In genomic region chr2:229930656-229931055, GRCh38 we compare ENCODE assay signal across 1 cellular context.
TF ChIP-seq lines count a peak whose summit lies in the region.

No MANE protein-coding gene starts in this region.

TF ChIP-seq in GM23338, 12 proteins besides CTCF, POLR2A, EP300 and RAD21 (continued from another document):
- TF ChIP-seq, protein P1, sequence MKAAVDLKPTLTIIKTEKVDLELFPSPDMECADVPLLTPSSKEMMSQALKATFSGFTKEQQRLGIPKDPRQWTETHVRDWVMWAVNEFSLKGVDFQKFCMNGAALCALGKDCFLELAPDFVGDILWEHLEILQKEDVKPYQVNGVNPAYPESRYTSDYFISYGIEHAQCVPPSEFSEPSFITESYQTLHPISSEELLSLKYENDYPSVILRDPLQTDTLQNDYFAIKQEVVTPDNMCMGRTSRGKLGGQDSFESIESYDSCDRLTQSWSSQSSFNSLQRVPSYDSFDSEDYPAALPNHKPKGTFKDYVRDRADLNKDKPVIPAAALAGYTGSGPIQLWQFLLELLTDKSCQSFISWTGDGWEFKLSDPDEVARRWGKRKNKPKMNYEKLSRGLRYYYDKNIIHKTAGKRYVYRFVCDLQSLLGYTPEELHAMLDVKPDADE (IDR thresholded peaks at IDR 0.05), result no peak
- TF ChIP-seq CREB1 (CRISPR knock-in tag; IDR thresholded peaks at IDR 0.05; ENCODE audit: low read depth), result no peak
- no peak for TF ChIP-seq STAT1 (IDR thresholded peaks at IDR 0.05; ENCODE audit: unreplicated experiment)
- no peak for TF ChIP-seq EZH2phosphoT487 (IDR thresholded peaks at IDR 0.05; ENCODE audit: unreplicated experiment)
- no peak for TF ChIP-seq NANOG (IDR thresholded peaks at IDR 0.05; ENCODE audit: borderline replicate concordance)
- TF ChIP-seq EZH2 (IDR thresholded peaks at IDR 0.05; ENCODE audit: low read depth, unreplicated experiment), result no peak
- no peak for TF ChIP-seq POLR2AphosphoS5 (IDR thresholded peaks at IDR 0.05; ENCODE audit: low read depth)
- TF ChIP-seq ZNF462 (CRISPR knock-in tag; IDR thresholded peaks at IDR 0.05), result no peak
- TF ChIP-seq ZNF331 (CRISPR knock-in tag; IDR thresholded peaks at IDR 0.05; ENCODE audit: low read depth), result no peak
- TF ChIP-seq JUNB (IDR thresholded peaks at IDR 0.05; ENCODE audit: unreplicated experiment), result no peak
- no peak for TF ChIP-seq REST (IDR thresholded peaks at IDR 0.05; ENCODE audit: unreplicated experiment)
